ENCODE assay signal across 22 cellular contexts in the genomic region with DNA sequence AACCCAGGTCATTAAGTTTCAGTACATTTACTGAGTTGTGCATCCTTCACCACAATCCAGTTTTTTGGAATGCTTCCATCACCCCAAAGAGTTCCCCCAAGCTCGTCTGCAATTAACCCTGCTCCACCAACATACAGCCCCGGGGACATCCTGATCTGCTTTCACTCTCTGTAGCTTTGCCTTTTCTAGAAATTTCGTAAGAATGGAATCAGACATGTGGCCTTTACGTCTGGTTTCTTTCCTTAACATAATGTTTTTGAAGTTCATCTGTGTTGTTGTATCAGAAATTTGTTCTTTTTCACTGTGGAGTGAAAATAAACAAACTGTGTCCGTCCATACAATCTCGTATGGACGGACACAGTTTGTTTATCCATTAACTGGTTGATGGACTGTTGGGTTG. TPM values are rescaled to one million over a fixed set of nuclear protein-coding genes. Genes with fewer than 3 reads are reported as not detected.
DNase-seq lines count a peak whose midpoint lies in the region; ATAC-seq lines count a peak whose summit lies in the region.
"Had no signal": no experiment of that assay in that cellular context is flagged by ENCODE, and none has a peak within 500 bp of the region (broad histone marks: within the 10 kb centered on the region; RNA-seq: fewer than 3 reads in every experiment).

No MANE protein-coding gene starts in this region.

- no peaks in the 10 kb centered on the region for H3K9me3 Mint-ChIP-seq in activated naive CD8-positive, alpha-beta T cell treated with anti-CD3 and anti-CD28 coated beads, Interleukin-2, amount 10 ng/mL, durations not matched to agents 7 days and 5 days
- no peaks in the 10 kb centered on the region for H3K9me3 Mint-ChIP-seq in activated naive CD8-positive, alpha-beta T cell treated with anti-CD3 and anti-CD28 coated beads for 36 hours
- H3K9me3 Mint-ChIP-seq: CD4-positive, alpha-beta memory T cell had no signal

- peak overlapping the region; percentile 8 for H3K27ac Mint-ChIP-seq in activated naive CD8-positive, alpha-beta T cell treated with anti-CD3 and anti-CD28 coated beads, Interleukin-2, amount 10 ng/mL, durations not matched to agents 7 days and 5 days
- H3K27ac Mint-ChIP-seq in activated naive CD8-positive, alpha-beta T cell treated with anti-CD3 and anti-CD28 coated beads for 36 hours: no peak overlapping the region

- H3K9me3 ChIP-seq in adipocyte (ENCODE audit: control insufficient read depth, low read length): no peaks in the 10 kb centered on the region
- H3K9me3 ChIP-seq: Caco-2, SK-N-SH had no signal

- H3K4me3 ChIP-seq in adipocyte (ENCODE audit: low read length): no peak overlapping the region
- H3K4me3 ChIP-seq: GM12878, PC-9 had no signal

- no peak overlapping the region for H3K4me3 Mint-ChIP-seq in activated naive CD8-positive, alpha-beta T cell treated with anti-CD3 and anti-CD28 coated beads, Interleukin-2, amount 10 ng/mL, durations not matched to agents 7 days and 5 days
- no peak overlapping the region for H3K4me3 Mint-ChIP-seq in activated naive CD8-positive, alpha-beta T cell treated with anti-CD3 and anti-CD28 coated beads for 36 hours

- H3K36me3 Mint-ChIP-seq in activated naive CD8-positive, alpha-beta T cell treated with anti-CD3 and anti-CD28 coated beads, Interleukin-2, amount 10 ng/mL, durations not matched to agents 7 days and 5 days: peaks cover 2% of the 10 kb centered on the region
- H3K36me3 Mint-ChIP-seq in activated naive CD8-positive, alpha-beta T cell treated with anti-CD3 and anti-CD28 coated beads for 36 hours: peaks cover 6% of the 10 kb centered on the region
- H3K36me3 Mint-ChIP-seq: CD4-positive, alpha-beta memory T cell had no signal

- H3K36me3 ChIP-seq in adipocyte (ENCODE audit: control insufficient read depth, insufficient read depth, low read length, severe bottlenecking): no peaks in the 10 kb centered on the region

- peaks cover 6% of the 10 kb centered on the region for H3K27me3 Mint-ChIP-seq in activated naive CD8-positive, alpha-beta T cell treated with anti-CD3 and anti-CD28 coated beads, Interleukin-2, amount 10 ng/mL, durations not matched to agents 7 days and 5 days
- no peaks in the 10 kb centered on the region for H3K27me3 Mint-ChIP-seq in activated naive CD8-positive, alpha-beta T cell treated with anti-CD3 and anti-CD28 coated beads for 36 hours
- H3K27me3 Mint-ChIP-seq: CD4-positive, alpha-beta memory T cell had no signal

- ATAC-seq in activated naive CD8-positive, alpha-beta T cell treated with anti-CD3 and anti-CD28 coated beads, Interleukin-2, amount 10 ng/mL, durations not matched to agents 7 days and 5 days (ENCODE audit: low read depth): no peak
- ATAC-seq in HG02885 (IDR thresholded peaks at IDR 0.05; ENCODE audit: poor library complexity, unreplicated experiment): no peak
- ATAC-seq: GM12878, HepG2 had no signal

- DNase-seq in activated naive CD8-positive, alpha-beta T cell treated with anti-CD3 and anti-CD28 coated beads, Interleukin-2, amount 10 ng/mL, durations not matched to agents 7 days and 5 days: no peak
- no peak for DNase-seq in activated naive CD8-positive, alpha-beta T cell treated with anti-CD3 and anti-CD28 coated beads for 36 hours
- peak; percentile 44 for DNase-seq in adipocyte (ENCODE audit: low read depth)
- DNase-seq in iris pigment epithelial cell (ENCODE audit: low read depth): peak; percentile 52
- DNase-seq in cerebellar cortex (ENCODE audit: low spot score): no peak
- no peak for DNase-seq in HuH-7 (ENCODE audit: low spot score)
- DNase-seq: Caco-2; CD4-positive, alpha-beta memory T cell; DND-41; KG1; NCI-H1105 treated with DMSO at 0.1 percent for 48 hours; NCI-H2029 treated with DMSO at 0.1 percent for 48 hours; NCI-H226; NCI-H510A treated with DMSO at 0.1 percent for 48 hours; NCI-H748 treated with DMSO at 0.1 percent for 48 hours; PC-9; SIG-M5; SK-N-SH had no signal

- no peaks in the 10 kb centered on the region for H3K27me3 ChIP-seq in adipocyte (replicated peaks; ENCODE audit: control insufficient read depth, insufficient read depth, low read length)

- H3K9ac ChIP-seq in adipocyte (ENCODE audit: low read length): no peak overlapping the region
- H3K9ac ChIP-seq: SK-N-SH had no signal

- POLR2A ChIA-PET in activated naive CD8-positive, alpha-beta T cell treated with anti-CD3 and anti-CD28 coated beads, Interleukin-2, amount 10 ng/mL, durations not matched to agents 7 days and 5 days (lab: Charles Lee): interaction anchor here (0.7 kb wide), 1 partner anchor 53 kb away, joined by 4 read pairs; no protein-coding TSS in a partner anchor

- H3K4me1 Mint-ChIP-seq in activated naive CD8-positive, alpha-beta T cell treated with anti-CD3 and anti-CD28 coated beads, Interleukin-2, amount 10 ng/mL, durations not matched to agents 7 days and 5 days: peaks cover 27% of the 10 kb centered on the region
- H3K4me1 Mint-ChIP-seq in activated naive CD8-positive, alpha-beta T cell treated with anti-CD3 and anti-CD28 coated beads for 36 hours: peaks cover 23% of the 10 kb centered on the region

- peaks cover 23% of the 10 kb centered on the region for H3K4me1 ChIP-seq in adipocyte (ENCODE audit: control insufficient read depth, insufficient read depth, low read length)

RNA-seq across cellular contexts. Expression of gene KLHL26, which starts 2.9 kb away (rescaled TPM):
- total RNA-seq in activated naive CD8-positive, alpha-beta T cell treated with anti-CD3 and anti-CD28 coated beads, Interleukin-2, amount 10 ng/mL, durations not matched to agents 7 days and 5 days: 10 to 100 TPM; 13.6 to 14.3 TPM
- 10 to 100 TPM; 15.8 to 16.1 TPM for total RNA-seq in activated naive CD8-positive, alpha-beta T cell treated with anti-CD3 and anti-CD28 coated beads for 36 hours

RNA-seq across cellular contexts. Expression of gene TMEM59L, which starts 27.0 kb away (rescaled TPM):
- total RNA-seq in activated naive CD8-positive, alpha-beta T cell treated with anti-CD3 and anti-CD28 coated beads, Interleukin-2, amount 10 ng/mL, durations not matched to agents 7 days and 5 days: under 1 TPM in 1 of 2 experiments, not detected in 1; 0.19 TPM
- total RNA-seq in activated naive CD8-positive, alpha-beta T cell treated with anti-CD3 and anti-CD28 coated beads for 36 hours: not detected
- total RNA-seq: CD4-positive, alpha-beta memory T cell; HT-29 had no signal

RNA-seq across cellular contexts. Expression of gene CRLF1, which starts 33.1 kb away (rescaled TPM):
- total RNA-seq in activated naive CD8-positive, alpha-beta T cell treated with anti-CD3 and anti-CD28 coated beads, Interleukin-2, amount 10 ng/mL, durations not matched to agents 7 days and 5 days: not detected
- total RNA-seq in activated naive CD8-positive, alpha-beta T cell treated with anti-CD3 and anti-CD28 coated beads for 36 hours: not detected
- total RNA-seq: CD4-positive, alpha-beta memory T cell; HT-29 had no signal

RNA-seq across cellular contexts. Expression of gene CRTC1, which starts 43.8 kb away (rescaled TPM):
- 10 to 100 TPM; 10.3 to 11.8 TPM for total RNA-seq in activated naive CD8-positive, alpha-beta T cell treated with anti-CD3 and anti-CD28 coated beads, Interleukin-2, amount 10 ng/mL, durations not matched to agents 7 days and 5 days
- 1 to 10 TPM; 5.1 TPM for total RNA-seq in activated naive CD8-positive, alpha-beta T cell treated with anti-CD3 and anti-CD28 coated beads for 36 hours

RNA-seq across cellular contexts. Expression of gene REX1BD, which starts 51.1 kb away (rescaled TPM):
- 100 to 1,000 TPM; 105 to 109 TPM for total RNA-seq in activated naive CD8-positive, alpha-beta T cell treated with anti-CD3 and anti-CD28 coated beads, Interleukin-2, amount 10 ng/mL, durations not matched to agents 7 days and 5 days
- 10 to 100 TPM; 71.6 to 74.7 TPM for total RNA-seq in activated naive CD8-positive, alpha-beta T cell treated with anti-CD3 and anti-CD28 coated beads for 36 hours

Comparison
In these comparisons a context has a peak if more than half of its experiments do, and no peak if none do; other contexts are left out.
1. DNase-seq: peak in adipocyte (single experiment) and iris pigment epithelial cell (single experiment); none in activated naive CD8-positive, alpha-beta T cell treated with anti-CD3 and anti-CD28 coated beads, Interleukin-2, amount 10 ng/mL, durations not matched to agents 7 days and 5 days (single experiment), activated naive CD8-positive, alpha-beta T cell treated with anti-CD3 and anti-CD28 coated beads for 36 hours (single experiment), cerebellar cortex (single experiment) and HuH-7 (single experiment).